Comparison of ENCODE assay signal across 13 cellular contexts in the genomic region with DNA sequence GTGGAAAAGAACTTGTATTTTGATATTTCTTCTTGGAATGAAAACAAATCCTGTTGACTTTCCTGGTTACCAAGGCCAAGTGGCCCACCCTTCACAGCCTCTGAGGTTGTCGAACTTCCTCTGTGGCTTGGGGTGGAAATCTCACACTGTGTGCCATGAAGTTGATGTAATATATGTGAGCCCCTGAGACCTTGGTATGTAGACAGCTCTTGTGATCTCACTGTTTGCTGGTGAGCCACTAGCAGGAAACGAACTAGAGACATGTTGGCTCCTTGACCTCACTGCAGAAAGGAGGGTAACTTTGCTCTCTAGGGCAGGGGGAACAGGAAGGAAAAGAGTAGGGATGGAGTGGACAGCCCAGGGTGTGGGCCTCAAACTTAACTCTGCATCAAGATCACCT.
DNase-seq lines count a peak whose midpoint lies in the region; ATAC-seq and TF ChIP-seq lines count a peak whose summit lies in the region.
"Had no signal": no experiment of that assay in that cellular context is flagged by ENCODE, and none has a peak within 500 bp of the region (broad histone marks: within the 10 kb centered on the region; RNA-seq: fewer than 3 reads in every experiment).

No MANE protein-coding gene starts in this region.

- peak overlapping the region; percentile 64 for H3K27ac Mint-ChIP-seq in activated CD8-positive, alpha-beta T cell treated with anti-CD3 and anti-CD28 coated beads for 36 hours
- H3K27ac Mint-ChIP-seq: stimulated activated naive B cell treated with anti-CD40 and anti-IgM and Interleukin-4, amounts not matched to agents 10 μg/mL and 1 μg/mL and 100 μg/mL, for 72 hours had no signal

- POLR2A ChIA-PET in activated CD8-positive, alpha-beta T cell treated with anti-CD3 and anti-CD28 coated beads for 36 hours (lab: Charles Lee): interaction anchor here (0.6 kb wide), 1 partner anchor 89 kb away, joined by 3 read pairs; no protein-coding TSS in a partner anchor

- no peak overlapping the region for H3K4me3 Mint-ChIP-seq in activated CD8-positive, alpha-beta T cell treated with anti-CD3 and anti-CD28 coated beads for 36 hours
- H3K4me3 Mint-ChIP-seq: stimulated activated naive B cell treated with anti-CD40 and anti-IgM and Interleukin-4, amounts not matched to agents 10 μg/mL and 1 μg/mL and 100 μg/mL, for 72 hours had no signal

- no peaks in the 10 kb centered on the region for H3K9me3 Mint-ChIP-seq in activated CD8-positive, alpha-beta T cell treated with anti-CD3 and anti-CD28 coated beads for 36 hours
- H3K9me3 Mint-ChIP-seq: stimulated activated naive B cell treated with anti-CD40 and anti-IgM and Interleukin-4, amounts not matched to agents 10 μg/mL and 1 μg/mL and 100 μg/mL, for 72 hours had no signal

- ATAC-seq in activated CD8-positive, alpha-beta T cell treated with anti-CD3 and anti-CD28 coated beads for 36 hours: peak; percentile 70
- ATAC-seq in left ventricle myocardium superior (peak; percentile 76), HG03196 (IDR thresholded peaks at IDR 0.05; ENCODE audit: unreplicated experiment) (no peak)
- ATAC-seq: stimulated activated naive B cell treated with anti-CD40 and anti-IgM and Interleukin-4, amounts not matched to agents 10 μg/mL and 1 μg/mL and 100 μg/mL, for 72 hours had no signal

- TF ChIP-seq CTCF in activated CD8-positive, alpha-beta T cell treated with anti-CD3 and anti-CD28 coated beads for 36 hours (IDR thresholded peaks at IDR 0.05): no peak

- DNase-seq in Daoy (ENCODE audit: low read depth) (peak; percentile 26), left ventricle myocardium superior (no peak), OCI-M1 (lab: John Stamatoyannopoulos, UW) (no peak), SKM-1 treated with dmso at 0.1 percent for 144 hours (lab: John Stamatoyannopoulos, UW; ENCODE audit: unreplicated experiment) (no peak), erythroblast (lab: John Stamatoyannopoulos, UW) (no peak)
- DNase-seq in activated CD8-positive, alpha-beta T cell treated with anti-CD3 and anti-CD28 coated beads for 36 hours: peak; percentile 18
- peak; percentile 23 for DNase-seq in stimulated activated CD8-positive, alpha-beta memory T cell treated with anti-CD3 and anti-CD28 coated beads, Interleukin-12 subunit alpha, Interleukin-12 subunit beta, amount 100 ng/mL, for 4 hours (ENCODE audit: low read depth)
- DNase-seq: activated CD4-positive, alpha-beta T cell treated with anti-CD3 and anti-CD28 coated beads for 48 hours; activated effector memory CD4-positive, alpha-beta T cell treated with Interleukin-2 at 50 U/mL for 16 hours; GM23248; NCI-H2107; stimulated activated naive B cell treated with anti-CD40 and anti-IgM and Interleukin-4, amounts not matched to agents 10 μg/mL and 1 μg/mL and 100 μg/mL, for 72 hours had no signal

- H3K36me3 Mint-ChIP-seq in activated CD8-positive, alpha-beta T cell treated with anti-CD3 and anti-CD28 coated beads for 36 hours (ENCODE audit: low read depth): peaks cover 30% of the 10 kb centered on the region

- H3K4me1 Mint-ChIP-seq in activated CD8-positive, alpha-beta T cell treated with anti-CD3 and anti-CD28 coated beads for 36 hours (ENCODE audit: low read depth): peaks cover 41% of the 10 kb centered on the region

- H3K27me3 Mint-ChIP-seq in activated CD8-positive, alpha-beta T cell treated with anti-CD3 and anti-CD28 coated beads for 36 hours: no peaks in the 10 kb centered on the region
- H3K27me3 Mint-ChIP-seq: stimulated activated naive B cell treated with anti-CD40 and anti-IgM and Interleukin-4, amounts not matched to agents 10 μg/mL and 1 μg/mL and 100 μg/mL, for 72 hours had no signal

- CTCF ChIA-PET in activated CD8-positive, alpha-beta T cell treated with anti-CD3 and anti-CD28 coated beads for 36 hours (lab: Charles Lee): no interaction called here

- TF ChIP-seq POLR2A in erythroblast (IDR thresholded peaks at IDR 0.05; ENCODE audit: low read length): no peak

- intact Hi-C loops in activated CD8-positive, alpha-beta T cell treated with anti-CD3 and anti-CD28 coated beads for 36 hours (cut with micrococcal nuclease): loop anchor here (5.0 to 10.0 kb wide), 3 partner anchors 48 to 895 kb away; no protein-coding TSS in a partner anchor
- intact Hi-C loops in left ventricle myocardium superior (cut with micrococcal nuclease): loop anchor here (10.0 kb wide), 1 partner anchor 135 kb away; no protein-coding TSS in a partner anchor

Comparison
In these comparisons a context has a peak if more than half of its experiments do, and no peak if none do; other contexts are left out.
1. DNase-seq: peak in Daoy (single experiment), activated CD8-positive, alpha-beta T cell treated with anti-CD3 and anti-CD28 coated beads for 36 hours (single experiment) and stimulated activated CD8-positive, alpha-beta memory T cell treated with anti-CD3 and anti-CD28 coated beads, Interleukin-12 subunit alpha, Interleukin-12 subunit beta, amount 100 ng/mL, for 4 hours (single experiment); none in left ventricle myocardium superior (single experiment), OCI-M1 (single experiment), SKM-1 treated with dmso at 0.1 percent for 144 hours (single experiment) and erythroblast (0 of 2).